Comparison of ENCODE assay signal across 13 cellular contexts in genomic region chr4:75251547-75251946, GRCh38.
DNase-seq lines count a peak whose midpoint lies in the region; ATAC-seq and TF ChIP-seq lines count a peak whose summit lies in the region.
"Had no signal": no experiment of that assay in that cellular context is flagged by ENCODE, and none has a peak within 500 bp of the region (broad histone marks: within the 10 kb centered on the region; RNA-seq: fewer than 3 reads in every experiment).

No MANE protein-coding gene starts in this region.

- H3K36me3 Mint-ChIP-seq in stimulated activated memory B cell treated with anti-CD40 and anti-IgM and Interleukin-4, amounts not matched to agents 10 μg/mL and 1 μg/mL and 100 μg/mL, for 72 hours: no peaks in the 10 kb centered on the region
- H3K36me3 Mint-ChIP-seq in endothelial cell (ENCODE audit: low read depth, unreplicated experiment): no peaks in the 10 kb centered on the region

- H3K4me3 ChIP-seq in mucosa of descending colon: no peak overlapping the region
- H3K4me3 ChIP-seq: SJCRH30, upper lobe of left lung had no signal

- DNase-seq in mucosa of descending colon: no peak
- no peak for DNase-seq in endothelial cell (ENCODE audit: low spot score)
- DNase-seq in stimulated activated CD4-positive, alpha-beta T cell treated with anti-CD3 and anti-CD28 coated beads, Interleukin-2, amount 100 ng/mL, for 48 hours: no peak
- DNase-seq: activated CD4-positive, alpha-beta T cell treated with anti-CD3 and anti-CD28 coated beads for 1 hour; activated gamma-delta T cell; NCI-H345; upper lobe of left lung had no signal

- peaks cover 11% of the 10 kb centered on the region for H3K4me1 Mint-ChIP-seq in stimulated activated memory B cell treated with anti-CD40 and anti-IgM and Interleukin-4, amounts not matched to agents 10 μg/mL and 1 μg/mL and 100 μg/mL, for 72 hours
- H3K4me1 Mint-ChIP-seq in endothelial cell (ENCODE audit: unreplicated experiment): peaks cover 20% of the 10 kb centered on the region

- no peak overlapping the region for H3K4me3 Mint-ChIP-seq in stimulated activated memory B cell treated with anti-CD40 and anti-IgM and Interleukin-4, amounts not matched to agents 10 μg/mL and 1 μg/mL and 100 μg/mL, for 72 hours
- no peak overlapping the region for H3K4me3 Mint-ChIP-seq in endothelial cell (ENCODE audit: unreplicated experiment)

- TF ChIP-seq CTCF in mucosa of descending colon (IDR thresholded peaks at IDR 0.05): no peak
- no peak for TF ChIP-seq CTCF in endothelial cell (IDR thresholded peaks at IDR 0.05; ENCODE audit: unreplicated experiment)

- peak; percentile 95 for ATAC-seq in GM18868 (IDR thresholded peaks at IDR 0.05; ENCODE audit: unreplicated experiment)
- ATAC-seq in GM21717 (IDR thresholded peaks at IDR 0.05; ENCODE audit: unreplicated experiment): peak; percentile 66
- peak; percentile 58 for ATAC-seq in HG03354 (IDR thresholded peaks at IDR 0.05; ENCODE audit: poor library complexity, severe bottlenecking, unreplicated experiment)
- peak; percentile 90 for ATAC-seq in stimulated activated memory B cell treated with anti-CD40 and anti-IgM and Interleukin-4, amounts not matched to agents 10 μg/mL and 1 μg/mL and 100 μg/mL, for 72 hours
- no peak for ATAC-seq in mucosa of descending colon
- ATAC-seq: sciatic nerve had no signal

- H3K27me3 Mint-ChIP-seq in stimulated activated memory B cell treated with anti-CD40 and anti-IgM and Interleukin-4, amounts not matched to agents 10 μg/mL and 1 μg/mL and 100 μg/mL, for 72 hours: peaks cover 9% of the 10 kb centered on the region
- H3K27me3 Mint-ChIP-seq in endothelial cell (ENCODE audit: unreplicated experiment): no peaks in the 10 kb centered on the region

- H3K4me1 ChIP-seq in mucosa of descending colon (ENCODE audit: low read depth): peaks cover 19% of the 10 kb centered on the region

- no peak overlapping the region for H3K27ac Mint-ChIP-seq in stimulated activated memory B cell treated with anti-CD40 and anti-IgM and Interleukin-4, amounts not matched to agents 10 μg/mL and 1 μg/mL and 100 μg/mL, for 72 hours
- H3K27ac Mint-ChIP-seq in endothelial cell (ENCODE audit: unreplicated experiment): no peak overlapping the region

- H3K36me3 ChIP-seq in mucosa of descending colon (ENCODE audit: low read depth): no peaks in the 10 kb centered on the region
- H3K36me3 ChIP-seq: SJCRH30, upper lobe of left lung had no signal

- no peaks in the 10 kb centered on the region for H3K9me3 ChIP-seq in mucosa of descending colon
- H3K9me3 ChIP-seq: SJCRH30, upper lobe of left lung had no signal

- intact Hi-C loops in mucosa of descending colon (cut with DNase I, micrococcal nuclease): no loop called here

- H3K9me3 Mint-ChIP-seq in stimulated activated memory B cell treated with anti-CD40 and anti-IgM and Interleukin-4, amounts not matched to agents 10 μg/mL and 1 μg/mL and 100 μg/mL, for 72 hours: no peaks in the 10 kb centered on the region
- H3K9me3 Mint-ChIP-seq in endothelial cell (ENCODE audit: unreplicated experiment): no peaks in the 10 kb centered on the region
